In the genomic region with DNA sequence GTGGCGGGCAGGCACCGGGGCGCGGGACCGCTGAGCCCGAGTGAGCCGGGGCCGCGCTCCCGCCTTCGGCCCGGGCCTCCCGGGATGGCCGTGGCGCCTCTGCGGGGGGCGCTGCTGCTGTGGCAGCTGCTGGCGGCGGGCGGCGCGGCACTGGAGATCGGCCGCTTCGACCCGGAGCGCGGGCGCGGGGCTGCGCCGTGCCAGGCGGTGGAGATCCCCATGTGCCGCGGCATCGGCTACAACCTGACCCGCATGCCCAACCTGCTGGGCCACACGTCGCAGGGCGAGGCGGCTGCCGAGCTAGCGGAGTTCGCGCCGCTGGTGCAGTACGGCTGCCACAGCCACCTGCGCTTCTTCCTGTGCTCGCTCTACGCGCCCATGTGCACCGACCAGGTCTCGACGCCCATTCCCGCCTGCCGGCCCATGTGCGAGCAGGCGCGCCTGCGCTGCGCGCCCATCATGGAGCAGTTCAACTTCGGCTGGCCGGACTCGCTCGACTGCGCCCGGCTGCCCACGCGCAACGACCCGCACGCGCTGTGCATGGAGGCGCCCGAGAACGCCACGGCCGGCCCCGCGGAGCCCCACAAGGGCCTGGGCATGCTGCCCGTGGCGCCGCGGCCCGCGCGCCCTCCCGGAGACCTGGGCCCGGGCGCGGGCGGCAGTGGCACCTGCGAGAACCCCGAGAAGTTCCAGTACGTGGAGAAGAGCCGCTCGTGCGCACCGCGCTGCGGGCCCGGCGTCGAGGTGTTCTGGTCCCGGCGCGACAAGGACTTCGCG, we compare ENCODE assay signal across 8 cellular contexts. TPM values are rescaled to one million over a fixed set of nuclear protein-coding genes. Genes with fewer than 3 reads are reported as not detected.
A peak's percentile ranks its signal among the peaks of the same experiment; 100 is the strongest.
DNase-seq lines count a peak whose midpoint lies in the region; ATAC-seq and TF ChIP-seq lines count a peak whose summit lies in the region.

No MANE protein-coding gene starts in this region.

- H3K4me2 ChIP-seq in neural progenitor cell: peak overlapping the region; percentile 71

- no peaks in the 10 kb centered on the region for H3K9me3 ChIP-seq in neural progenitor cell (ENCODE audit: low read depth)

- H3K36me3 Mint-ChIP-seq in activated naive CD8-positive, alpha-beta T cell treated with anti-CD3 and anti-CD28 coated beads, Interleukin-2, amount 50 U/mL, for 24 hours (ENCODE audit: low read depth): no peaks in the 10 kb centered on the region
- peaks cover 5% of the 10 kb centered on the region for H3K36me3 Mint-ChIP-seq in neural progenitor cell

- TF ChIP-seq CTCF in neural progenitor cell (IDR thresholded peaks at IDR 0.05): no peak

- no peak overlapping the region for H3K9ac ChIP-seq in neural progenitor cell

- H3K4me3 Mint-ChIP-seq in activated naive CD8-positive, alpha-beta T cell treated with anti-CD3 and anti-CD28 coated beads, Interleukin-2, amount 50 U/mL, for 24 hours: no peak overlapping the region
- H3K4me3 Mint-ChIP-seq in neural progenitor cell: no peak overlapping the region

- DNase-seq in DMS 273 (lab: John Stamatoyannopoulos, UW; ENCODE audit: unreplicated experiment) (peak; percentile 88), DMS 273 treated with DMSO at 0.1 percent for 48 hours (lab: John Stamatoyannopoulos, UW) (no peak), neural progenitor cell (ENCODE audit: low spot score) (no peak), anterior cingulate cortex (lab: John Stamatoyannopoulos, UW) (no peak), DMS153 treated with DMSO at 0.1 percent for 48 hours (lab: John Stamatoyannopoulos, UW; ENCODE audit: unreplicated experiment) (no peak), Kasumi-1 (lab: John Stamatoyannopoulos, UW) (no peak)
- DNase-seq in activated naive CD8-positive, alpha-beta T cell treated with anti-CD3 and anti-CD28 coated beads, Interleukin-2, amount 50 U/mL, for 24 hours: no peak

- H4K20me1 ChIP-seq in neural progenitor cell (ENCODE audit: low read depth): peaks cover 15% of the 10 kb centered on the region

- peak overlapping the region; percentile 42 for H3K4me3 ChIP-seq in neural progenitor cell

- peaks cover 8% of the 10 kb centered on the region for H3K4me1 ChIP-seq in neural progenitor cell

- peak; percentile 35 for ATAC-seq in HG02759 (IDR thresholded peaks at IDR 0.05; ENCODE audit: unreplicated experiment)
- peak; percentile 5 for ATAC-seq in activated naive CD8-positive, alpha-beta T cell treated with anti-CD3 and anti-CD28 coated beads, Interleukin-2, amount 50 U/mL, for 24 hours

- no peaks in the 10 kb centered on the region for H3K9me3 Mint-ChIP-seq in activated naive CD8-positive, alpha-beta T cell treated with anti-CD3 and anti-CD28 coated beads, Interleukin-2, amount 50 U/mL, for 24 hours
- no peaks in the 10 kb centered on the region for H3K9me3 Mint-ChIP-seq in neural progenitor cell

- peaks cover 17% of the 10 kb centered on the region for H3K27me3 ChIP-seq in neural progenitor cell

- H3K27ac Mint-ChIP-seq in activated naive CD8-positive, alpha-beta T cell treated with anti-CD3 and anti-CD28 coated beads, Interleukin-2, amount 50 U/mL, for 24 hours: no peak overlapping the region
- H3K27ac Mint-ChIP-seq in neural progenitor cell: no peak overlapping the region

- H3K27me3 Mint-ChIP-seq in activated naive CD8-positive, alpha-beta T cell treated with anti-CD3 and anti-CD28 coated beads, Interleukin-2, amount 50 U/mL, for 24 hours: no peaks in the 10 kb centered on the region
- peaks cover 15% of the 10 kb centered on the region for H3K27me3 Mint-ChIP-seq in neural progenitor cell (ENCODE audit: insufficient read depth, low read depth)

- H3K27ac ChIP-seq in neural progenitor cell: no peak overlapping the region

- H2AFZ ChIP-seq in neural progenitor cell (replicated peaks): peak overlapping the region; percentile 55

- H3K4me1 Mint-ChIP-seq in activated naive CD8-positive, alpha-beta T cell treated with anti-CD3 and anti-CD28 coated beads, Interleukin-2, amount 50 U/mL, for 24 hours: peaks cover 3% of the 10 kb centered on the region
- H3K4me1 Mint-ChIP-seq in neural progenitor cell: peaks cover 41% of the 10 kb centered on the region

- no peaks in the 10 kb centered on the region for H3K36me3 ChIP-seq in neural progenitor cell

- peaks cover 32% of the 10 kb centered on the region for H3F3A ChIP-seq in neural progenitor cell (ENCODE audit: low read depth)

- no peaks in the 10 kb centered on the region for H3K79me2 ChIP-seq in neural progenitor cell (ENCODE audit: low read depth)

RNA-seq across cellular contexts. Expression of a gene that starts 0.5 kb away (rescaled TPM):
- total RNA-seq in neural progenitor cell (ENCODE audit: low replicate concordance): 1.1 and 5.8 TPM in 2 replicates
